1 cellular context compared by ENCODE assay signal in the genomic region with DNA sequence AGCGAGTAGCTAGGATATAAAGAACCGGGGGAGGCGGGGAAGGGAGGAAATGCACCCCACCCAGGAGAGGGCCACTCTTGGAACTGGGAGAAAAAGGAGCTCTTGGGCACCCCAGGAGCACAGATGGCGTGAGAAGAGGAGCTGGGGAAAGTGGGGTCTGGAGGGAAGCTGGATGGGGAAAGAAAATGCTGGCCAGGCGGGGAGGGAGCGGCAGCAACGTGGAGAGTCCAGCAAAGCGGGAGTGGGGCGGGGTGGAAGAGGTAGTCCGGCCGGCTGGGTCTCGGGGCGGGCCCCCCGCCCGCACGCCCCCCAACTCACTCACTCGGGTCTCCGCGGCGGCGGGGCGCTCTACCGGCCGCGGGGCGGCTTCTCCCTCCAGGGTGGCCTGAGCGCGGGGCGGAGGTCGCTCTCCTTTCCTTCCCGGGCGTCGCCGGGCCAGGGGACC.
TF ChIP-seq lines count a peak whose summit lies in the region.

No MANE protein-coding gene starts in this region.

TF ChIP-seq in K562, 482 proteins besides CTCF, POLR2A, EP300 and RAD21:
- no peak for TF ChIP-seq ZBTB17 (CRISPR knock-in tag; IDR thresholded peaks at IDR 0.05)
- TF ChIP-seq HNRNPK (IDR thresholded peaks at IDR 0.05; ENCODE audit: low read depth, low read length, poor library complexity, severe bottlenecking), result no peak
- no peak for TF ChIP-seq PHTF2 (CRISPR knock-in tag; IDR thresholded peaks at IDR 0.05)
- TF ChIP-seq GTF2E2 (tag; IDR thresholded peaks at IDR 0.05), result peak; percentile 9; the same call in 1 of the 2 replicates
- TF ChIP-seq ZBTB1 (CRISPR knock-in tag; IDR thresholded peaks at IDR 0.05; ENCODE audit: borderline replicate concordance, low read depth), result no peak
- TF ChIP-seq SIN3A (IDR thresholded peaks at IDR 0.05; ENCODE audit: borderline replicate concordance in 2 of 2, control insufficient read depth in 1 of 2, low read depth in 2 of 2, low read length in 2 of 2), result peak in 1 of 2 experiments; percentile 12; a peak in 1 of 4 replicates
- peak; percentile 58; the same call in 1 of the 2 replicates for TF ChIP-seq ZBTB7A (IDR thresholded peaks at IDR 0.05; ENCODE audit: borderline replicate concordance, control insufficient read depth, low read depth, low read length)
- no peak for TF ChIP-seq HDAC2 (IDR thresholded peaks at IDR 0.05)
